ENCODE assay signal across 23 cellular contexts in genomic region chr4:120144634-120145033, GRCh38.
DNase-seq lines count a peak whose midpoint lies in the region; ATAC-seq and TF ChIP-seq lines count a peak whose summit lies in the region.
"Had no signal": no experiment of that assay in that cellular context is flagged by ENCODE, and none has a peak within 500 bp of the region (broad histone marks: within the 10 kb centered on the region; RNA-seq: fewer than 3 reads in every experiment).

No MANE protein-coding gene starts in this region.

- POLR2A ChIA-PET in WTC11 (lab: Charles Lee) = no interaction called here

- H3K36me3 ChIP-seq in upper lobe of right lung = no peaks in the 10 kb centered on the region
- H3K36me3 ChIP-seq: SJSA1 had no signal

- H3K36me3 Mint-ChIP-seq in WTC11 = peaks cover 6% of the 10 kb centered on the region; the same call in 1 of the 2 replicates
- H3K36me3 Mint-ChIP-seq in stimulated activated memory B cell treated with anti-CD40 and anti-IgM and Interleukin-4, amounts not matched to agents 10 μg/mL and 1 μg/mL and 100 μg/mL, for 72 hours = no peaks in the 10 kb centered on the region
- H3K36me3 Mint-ChIP-seq: CD4-positive, alpha-beta memory T cell had no signal

- H3K27ac ChIP-seq in upper lobe of right lung = no peak overlapping the region
- H3K27ac ChIP-seq: PC-9, SJSA1 had no signal

- peaks cover 8% of the 10 kb centered on the region for H3K9me3 Mint-ChIP-seq in WTC11
- peaks cover 4% of the 10 kb centered on the region for H3K9me3 Mint-ChIP-seq in stimulated activated memory B cell treated with anti-CD40 and anti-IgM and Interleukin-4, amounts not matched to agents 10 μg/mL and 1 μg/mL and 100 μg/mL, for 72 hours
- H3K9me3 Mint-ChIP-seq: CD4-positive, alpha-beta memory T cell had no signal

- ATAC-seq in WTC11 = peak; percentile 89
- peak; percentile 40 for ATAC-seq in stimulated activated memory B cell treated with anti-CD40 and anti-IgM and Interleukin-4, amounts not matched to agents 10 μg/mL and 1 μg/mL and 100 μg/mL, for 72 hours
- ATAC-seq in GM18867 (IDR thresholded peaks at IDR 0.05; ENCODE audit: unreplicated experiment) = no peak
- no peak for ATAC-seq in upper lobe of right lung

- H3K27me3 Mint-ChIP-seq in WTC11 (ENCODE audit: low read depth) = no peaks in the 10 kb centered on the region
- H3K27me3 Mint-ChIP-seq in stimulated activated memory B cell treated with anti-CD40 and anti-IgM and Interleukin-4, amounts not matched to agents 10 μg/mL and 1 μg/mL and 100 μg/mL, for 72 hours = no peaks in the 10 kb centered on the region

- no peaks in the 10 kb centered on the region for H3K27me3 ChIP-seq in upper lobe of right lung
- H3K27me3 ChIP-seq: SJSA1 had no signal

- no peak overlapping the region for H3K4me3 Mint-ChIP-seq in WTC11
- no peak overlapping the region for H3K4me3 Mint-ChIP-seq in stimulated activated memory B cell treated with anti-CD40 and anti-IgM and Interleukin-4, amounts not matched to agents 10 μg/mL and 1 μg/mL and 100 μg/mL, for 72 hours
- H3K4me3 Mint-ChIP-seq: CD4-positive, alpha-beta memory T cell had no signal

- no peaks in the 10 kb centered on the region for H3K9me3 ChIP-seq in upper lobe of right lung
- H3K9me3 ChIP-seq: SJSA1 had no signal

- no peak overlapping the region for H3K4me3 ChIP-seq in upper lobe of right lung
- H3K4me3 ChIP-seq: PC-9, SJSA1 had no signal

- H3K4me1 Mint-ChIP-seq in WTC11 = no peaks in the 10 kb centered on the region
- no peaks in the 10 kb centered on the region for H3K4me1 Mint-ChIP-seq in stimulated activated memory B cell treated with anti-CD40 and anti-IgM and Interleukin-4, amounts not matched to agents 10 μg/mL and 1 μg/mL and 100 μg/mL, for 72 hours
- H3K4me1 Mint-ChIP-seq: CD4-positive, alpha-beta memory T cell had no signal

- no peak for TF ChIP-seq CTCF in WTC11 (IDR thresholded peaks at IDR 0.05)
- TF ChIP-seq CTCF in upper lobe of right lung (IDR thresholded peaks at IDR 0.05) = no peak

- no peak overlapping the region for H3K27ac Mint-ChIP-seq in WTC11
- H3K27ac Mint-ChIP-seq in stimulated activated memory B cell treated with anti-CD40 and anti-IgM and Interleukin-4, amounts not matched to agents 10 μg/mL and 1 μg/mL and 100 μg/mL, for 72 hours = no peak overlapping the region
- H3K27ac Mint-ChIP-seq: CD4-positive, alpha-beta memory T cell had no signal

- intact Hi-C loops in upper lobe of right lung (cut with DNase I) = no loop called here

- DNase-seq in NCI-H82 (lab: John Stamatoyannopoulos, UW) = peak; percentile 1
- no peak for DNase-seq in NCI-H82 treated with DMSO at 0.1 percent for 48 hours (lab: John Stamatoyannopoulos, UW; ENCODE audit: unreplicated experiment)
- DNase-seq in WTC11 (ENCODE audit: low spot score) = no peak
- peak; percentile 15 for DNase-seq in iPS DF 19.7 (ENCODE audit: low read depth, low spot score)
- DNase-seq in upper lobe of right lung = no peak
- DNase-seq in NCI-H187 treated with DMSO at 0.1 percent for 48 hours (lab: John Stamatoyannopoulos, UW) = no peak
- DNase-seq: AML-193; C1 segment of cervical spinal cord; CD4-positive, alpha-beta memory T cell; COR-L47; DMS53; KBM-7; MV-4-11; NCI-H1105; NCI-H2029 treated with DMSO at 0.1 percent for 48 hours; NCI-H2227 treated with DMSO at 0.1 percent for 48 hours; NCI-H526 treated with DMSO at 0.1 percent for 48 hours; PC-9; Right ventricle myocardium superior; T-helper 1 cell had no signal

- CTCF ChIA-PET in WTC11 (lab: Charles Lee) = no interaction called here

- no peaks in the 10 kb centered on the region for H3K4me1 ChIP-seq in upper lobe of right lung
- H3K4me1 ChIP-seq: SJSA1 had no signal

TF ChIP-seq in WTC11, 78 proteins besides CTCF, POLR2A, EP300 and RAD21:
- TF ChIP-seq, protein P1, sequence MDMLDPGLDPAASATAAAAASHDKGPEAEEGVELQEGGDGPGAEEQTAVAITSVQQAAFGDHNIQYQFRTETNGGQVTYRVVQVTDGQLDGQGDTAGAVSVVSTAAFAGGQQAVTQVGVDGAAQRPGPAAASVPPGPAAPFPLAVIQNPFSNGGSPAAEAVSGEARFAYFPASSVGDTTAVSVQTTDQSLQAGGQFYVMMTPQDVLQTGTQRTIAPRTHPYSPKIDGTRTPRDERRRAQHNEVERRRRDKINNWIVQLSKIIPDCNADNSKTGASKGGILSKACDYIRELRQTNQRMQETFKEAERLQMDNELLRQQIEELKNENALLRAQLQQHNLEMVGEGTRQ (CRISPR knock-in tag; IDR thresholded peaks at IDR 0.05) = peak; percentile 21; the same call in 1 of the 2 replicates
- TF ChIP-seq, protein P2, sequence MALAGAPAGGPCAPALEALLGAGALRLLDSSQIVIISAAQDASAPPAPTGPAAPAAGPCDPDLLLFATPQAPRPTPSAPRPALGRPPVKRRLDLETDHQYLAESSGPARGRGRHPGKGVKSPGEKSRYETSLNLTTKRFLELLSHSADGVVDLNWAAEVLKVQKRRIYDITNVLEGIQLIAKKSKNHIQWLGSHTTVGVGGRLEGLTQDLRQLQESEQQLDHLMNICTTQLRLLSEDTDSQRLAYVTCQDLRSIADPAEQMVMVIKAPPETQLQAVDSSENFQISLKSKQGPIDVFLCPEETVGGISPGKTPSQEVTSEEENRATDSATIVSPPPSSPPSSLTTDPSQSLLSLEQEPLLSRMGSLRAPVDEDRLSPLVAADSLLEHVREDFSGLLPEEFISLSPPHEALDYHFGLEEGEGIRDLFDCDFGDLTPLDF (CRISPR knock-in tag; IDR thresholded peaks at IDR 0.05) = no peak
- TF ChIP-seq ZNF232 (CRISPR knock-in tag; IDR thresholded peaks at IDR 0.05) = no peak

Comparison
In these comparisons a context has a peak if more than half of its experiments do, and no peak if none do; other contexts are left out.
1. DNase-seq: peak in NCI-H82 (single experiment) and iPS DF 19.7 (single experiment); none in NCI-H82 treated with DMSO at 0.1 percent for 48 hours (single experiment), WTC11 (single experiment), upper lobe of right lung (single experiment) and NCI-H187 treated with DMSO at 0.1 percent for 48 hours (single experiment).
2. ATAC-seq: peak in WTC11 (single experiment) and stimulated activated memory B cell treated with anti-CD40 and anti-IgM and Interleukin-4, amounts not matched to agents 10 μg/mL and 1 μg/mL and 100 μg/mL, for 72 hours (single experiment); none in GM18867 (single experiment) and upper lobe of right lung (single experiment).